In genomic region chr6:105024803-105025202, GRCh38 we compare ENCODE assay signal across 26 cellular contexts.
DNase-seq lines count a peak whose midpoint lies in the region; ATAC-seq and TF ChIP-seq lines count a peak whose summit lies in the region.
"Had no signal": no experiment of that assay in that cellular context is flagged by ENCODE, and none has a peak within 500 bp of the region (broad histone marks: within the 10 kb centered on the region; RNA-seq: fewer than 3 reads in every experiment).

No MANE protein-coding gene starts in this region.

- no peak overlapping the region for H3K18ac ChIP-seq in mesendoderm (ENCODE audit: low read length)

- no CpG with 5 or more reads among the region's 3 CpGs for WGBS in mesendoderm (ENCODE audit: extremely low coverage, insufficient coverage, low lambda C conversion rate)

- H3K36me3 ChIP-seq in DND-41 (ENCODE audit: insufficient read depth, low read length) (no peaks in the 10 kb centered on the region), HUES48 (ENCODE audit: control insufficient read depth, insufficient read depth, low read length) (peaks cover 24% of the 10 kb centered on the region), mesendoderm (ENCODE audit: control insufficient read depth, insufficient read depth, low read length) (no peaks in the 10 kb centered on the region)
- H3K36me3 ChIP-seq: heart left ventricle, thoracic aorta had no signal

- no peak overlapping the region for H3K4me3 Mint-ChIP-seq in activated T-helper 17 cell treated with anti-CD3 and anti-CD28 coated beads, Interleukin-2, amount 50 U/mL, for 72 hours
- H3K4me3 Mint-ChIP-seq: activated CD4-positive, alpha-beta T cell treated with anti-CD3 and anti-CD28 coated beads, Interleukin-2, amount 10 ng/mL, durations not matched to agents 7 days and 5 days; CD4-positive, CD25-positive, alpha-beta regulatory T cell; naive B cell had no signal

- TF ChIP-seq CTCF in DND-41 (IDR thresholded peaks at IDR 0.05; ENCODE audit: borderline replicate concordance, extremely low read depth, low read length, poor library complexity, severe bottlenecking) = no peak

- H3K79me1 ChIP-seq in mesendoderm (ENCODE audit: low read length) = peaks cover 2% of the 10 kb centered on the region

- H3K9me3 ChIP-seq in DND-41 (ENCODE audit: insufficient read depth, low read length, severe bottlenecking) = no peaks in the 10 kb centered on the region
- H3K9me3 ChIP-seq in HUES48 (ENCODE audit: control insufficient read depth, insufficient read depth, low read length) = no peaks in the 10 kb centered on the region
- H3K9me3 ChIP-seq: heart left ventricle, thoracic aorta had no signal

- H3K4me1 ChIP-seq in DND-41 (ENCODE audit: insufficient read depth, low read length) (peaks cover 14% of the 10 kb centered on the region), HUES48 (ENCODE audit: control insufficient read depth, insufficient read depth, low read length) (peaks cover 45% of the 10 kb centered on the region), mesendoderm (ENCODE audit: control insufficient read depth, low read depth, low read length) (peaks cover 2% of the 10 kb centered on the region)
- H3K4me1 ChIP-seq: heart left ventricle had no signal

- peaks cover 18% of the 10 kb centered on the region for H3K27me3 Mint-ChIP-seq in activated T-helper 17 cell treated with anti-CD3 and anti-CD28 coated beads, Interleukin-2, amount 50 U/mL, for 72 hours

- no peak overlapping the region for H3K4ac ChIP-seq in mesendoderm (ENCODE audit: low read depth, low read length)

- H3K27me3 ChIP-seq in DND-41 (ENCODE audit: insufficient read depth, low read length, poor library complexity) (no peaks in the 10 kb centered on the region), HUES48 (ENCODE audit: control insufficient read depth, insufficient read depth, low read length) (no peaks in the 10 kb centered on the region), mesendoderm (ENCODE audit: insufficient read depth, low read length, poor library complexity) (no peaks in the 10 kb centered on the region)

- H2BK15ac ChIP-seq in mesendoderm (replicated peaks; ENCODE audit: low read depth) = no peak overlapping the region

- H3K4me1 Mint-ChIP-seq in activated T-helper 17 cell treated with anti-CD3 and anti-CD28 coated beads, Interleukin-2, amount 50 U/mL, for 72 hours = no peaks in the 10 kb centered on the region
- H3K4me1 Mint-ChIP-seq: activated CD4-positive, alpha-beta T cell treated with anti-CD3 and anti-CD28 coated beads, Interleukin-2, amount 10 ng/mL, durations not matched to agents 7 days and 5 days; CD4-positive, CD25-positive, alpha-beta regulatory T cell; naive B cell had no signal

- H2AK5ac ChIP-seq in mesendoderm (ENCODE audit: low read length) = no peak overlapping the region

- no peaks in the 10 kb centered on the region for H3K9me3 Mint-ChIP-seq in activated T-helper 17 cell treated with anti-CD3 and anti-CD28 coated beads, Interleukin-2, amount 50 U/mL, for 72 hours
- H3K9me3 Mint-ChIP-seq: activated CD4-positive, alpha-beta T cell treated with anti-CD3 and anti-CD28 coated beads, Interleukin-2, amount 10 ng/mL, durations not matched to agents 7 days and 5 days; CD4-positive, CD25-positive, alpha-beta regulatory T cell; naive B cell had no signal

- H3K27ac ChIP-seq in DND-41 (ENCODE audit: low read length) = no peak overlapping the region
- H3K27ac ChIP-seq in HUES48 (ENCODE audit: low read depth, low read length) = peak overlapping the region; percentile 96
- H3K27ac ChIP-seq in mesendoderm (ENCODE audit: low read depth, low read length) = no peak overlapping the region
- H3K27ac ChIP-seq: heart left ventricle, KMS-11, thoracic aorta had no signal

- no peak overlapping the region for H3K23ac ChIP-seq in mesendoderm (ENCODE audit: low read length)

- H4K5ac ChIP-seq in mesendoderm (ENCODE audit: low read length) = no peak overlapping the region

- H2AFZ ChIP-seq in DND-41 (ENCODE audit: low read depth, low read length) = 0 out of 2 replicates have a peak overlapping the region, but pooled peaks have one; percentile 26

- H3K56ac ChIP-seq in mesendoderm (ENCODE audit: low read length) = no peak overlapping the region

- peak; percentile 49; the same call in 2 of the 3 replicates for ATAC-seq in DND-41 (ENCODE audit: insufficient read depth, low read depth)
- ATAC-seq in HG03097 (IDR thresholded peaks at IDR 0.05; ENCODE audit: low FRiP score, unreplicated experiment) = no peak
- no peak for ATAC-seq in activated T-helper 17 cell treated with anti-CD3 and anti-CD28 coated beads, Interleukin-2, amount 50 U/mL, for 72 hours (replicated peaks)
- ATAC-seq in GM19035 (IDR thresholded peaks at IDR 0.05; ENCODE audit: unreplicated experiment) = no peak
- ATAC-seq: heart left ventricle, left colon, Panc1 had no signal

- no peaks in the 10 kb centered on the region for H4K20me1 ChIP-seq in DND-41 (ENCODE audit: insufficient read depth, low read length)

- H3K79me2 ChIP-seq in DND-41 (ENCODE audit: insufficient read depth, low read length) (no peaks in the 10 kb centered on the region), mesendoderm (ENCODE audit: control insufficient read depth, insufficient read depth, low read length) (peaks cover under 1% of the 10 kb centered on the region)

- H3K27ac Mint-ChIP-seq in activated T-helper 17 cell treated with anti-CD3 and anti-CD28 coated beads, Interleukin-2, amount 50 U/mL, for 72 hours = no peak overlapping the region
- H3K27ac Mint-ChIP-seq: activated CD4-positive, alpha-beta T cell treated with anti-CD3 and anti-CD28 coated beads, Interleukin-2, amount 10 ng/mL, durations not matched to agents 7 days and 5 days; CD4-positive, CD25-positive, alpha-beta regulatory T cell; naive B cell had no signal

- DNase-seq in DND-41 = no peak
- peak; percentile 25 for DNase-seq in amniotic epithelial cell (ENCODE audit: low read depth)
- DNase-seq in mesendoderm = peak; percentile 50
- no peak for DNase-seq in activated CD4-positive, alpha-beta T cell treated with anti-CD3 and anti-CD28 coated beads for 48 hours
- DNase-seq: activated CD4-positive, alpha-beta T cell treated with anti-CD3 and anti-CD28 coated beads, Interleukin-2, amount 10 ng/mL, durations not matched to agents 7 days and 5 days; activated naive CD4-positive, alpha-beta T cell; activated T-cell treated with anti-CD3 and anti-CD28 coated beads, Interleukin-2, amount 50 U/mL, for 48 hours; CD4-positive, CD25-positive, alpha-beta regulatory T cell; effector CD4-positive, alpha-beta T cell; foreskin fibroblast; H7; heart left ventricle; left colon; naive B cell; NCI-H187; NCI-H524 treated with DMSO at 0.1 percent for 48 hours; occipital lobe; SHP77; stimulated activated naive CD4-positive, alpha-beta T cell treated with Interleukin-2 at 50 U/mL for 16 hours had no signal

- H4K8ac ChIP-seq in mesendoderm (ENCODE audit: low read depth, low read length) = no peak overlapping the region

- H3K9ac ChIP-seq in DND-41 (ENCODE audit: low read depth, low read length) (no peak overlapping the region), HUES48 (ENCODE audit: low read depth, low read length) (0 out of 2 replicates have a peak overlapping the region, but pooled peaks have one; percentile 36), mesendoderm (ENCODE audit: low read length) (no peak overlapping the region)
- H3K9ac ChIP-seq: KMS-11 had no signal

- no peaks in the 10 kb centered on the region for H3K36me3 Mint-ChIP-seq in activated T-helper 17 cell treated with anti-CD3 and anti-CD28 coated beads, Interleukin-2, amount 50 U/mL, for 72 hours (ENCODE audit: low read depth)
- H3K36me3 Mint-ChIP-seq: CD4-positive, CD25-positive, alpha-beta regulatory T cell; naive B cell had no signal

- H3K4me3 ChIP-seq in DND-41 (ENCODE audit: low read depth in 1 of 2, low read length in 2 of 2) (no peak overlapping the region), HUES48 (ENCODE audit: low read depth, low read length) (peak overlapping the region; percentile 25), mesendoderm (ENCODE audit: low read length) (no peak overlapping the region)
- H3K4me3 ChIP-seq: heart left ventricle, thoracic aorta had no signal

- H2BK5ac ChIP-seq in mesendoderm (ENCODE audit: low read length) = no peak overlapping the region

- H3K4me2 ChIP-seq in DND-41 (ENCODE audit: insufficient read depth, low read length) = no peak overlapping the region
- H3K4me2 ChIP-seq in mesendoderm (ENCODE audit: low read length) = no peak overlapping the region
- H3K4me2 ChIP-seq: KMS-11 had no signal

- no peak overlapping the region for H2BK120ac ChIP-seq in mesendoderm (ENCODE audit: low read depth, low read length)

Comparison
In these comparisons a context has a peak if more than half of its experiments do, and no peak if none do; other contexts are left out.
1. DNase-seq: peak in amniotic epithelial cell (single experiment) and mesendoderm (single experiment); none in DND-41 (single experiment) and activated CD4-positive, alpha-beta T cell treated with anti-CD3 and anti-CD28 coated beads for 48 hours (single experiment).